In genomic region chrX:119516157-119516702, GRCh38 we compare ENCODE assay signal across 8 cellular contexts. TPM values are rescaled to one million over a fixed set of nuclear protein-coding genes. Genes with fewer than 3 reads are reported as not detected.
DNase-seq lines count a peak whose midpoint lies in the region; ATAC-seq lines count a peak whose summit lies in the region.

No MANE protein-coding gene starts in this region.

- no peak overlapping the region for H3K18ac ChIP-seq in neuronal stem cell (ENCODE audit: low read length)

- no peak overlapping the region for H3K4ac ChIP-seq in neuronal stem cell (ENCODE audit: low read length)

- no peak overlapping the region for H3K4me3 ChIP-seq in neuronal stem cell (ENCODE audit: low read length in 2 of 2)

- H2BK12ac ChIP-seq in neuronal stem cell (ENCODE audit: low read length), result no peak overlapping the region

- H4K8ac ChIP-seq in neuronal stem cell (ENCODE audit: low read depth, low read length), result no peak overlapping the region

- H4K91ac ChIP-seq in neuronal stem cell (ENCODE audit: low read depth, low read length, poor library complexity), result no peak overlapping the region

- no peak overlapping the region for H2BK120ac ChIP-seq in neuronal stem cell (ENCODE audit: low read depth, low read length)

- ATAC-seq in GM19328 (IDR thresholded peaks at IDR 0.05; ENCODE audit: unreplicated experiment) (peak; percentile 69), HG03565 (IDR thresholded peaks at IDR 0.05; ENCODE audit: unreplicated experiment) (peak; percentile 74), GM19397 (IDR thresholded peaks at IDR 0.05; ENCODE audit: unreplicated experiment) (no peak)

- no peak overlapping the region for H3K23ac ChIP-seq in neuronal stem cell (ENCODE audit: low read depth, low read length, poor library complexity)

- H3K27ac ChIP-seq in neuronal stem cell (replicated peaks; ENCODE audit: low read length), result no peak overlapping the region

- H2BK5ac ChIP-seq in neuronal stem cell (ENCODE audit: low read length), result no peak overlapping the region

- H3K9ac ChIP-seq in neuronal stem cell (ENCODE audit: low read depth, low read length, poor library complexity), result no peak overlapping the region

- WGBS in neuronal stem cell (ENCODE audit: extremely low coverage in 2 of 2, insufficient read length in 2 of 2, insufficient replicate concordance in 1 of 2), 2 donors, result no CpG with 5 or more reads among the region's 5 CpGs

- H3K36me3 ChIP-seq in neuronal stem cell (replicated peaks in 1 of 2; ENCODE audit: control insufficient read depth in 2 of 2, insufficient read depth in 2 of 2, low read length in 2 of 2), result no peaks in the 10 kb centered on the region

- H3K79me1 ChIP-seq in neuronal stem cell (ENCODE audit: low read depth, low read length), result no peaks in the 10 kb centered on the region

- H3K9me3 ChIP-seq in neuronal stem cell (replicated peaks in 1 of 2; ENCODE audit: control insufficient read depth in 2 of 2, insufficient read depth in 1 of 2, low read depth in 1 of 2, low read length in 2 of 2), result no peaks in the 10 kb centered on the region

- no peak overlapping the region for H2BK15ac ChIP-seq in neuronal stem cell (ENCODE audit: low read length)

- no peaks in the 10 kb centered on the region for H3K27me3 ChIP-seq in neuronal stem cell (ENCODE audit: control insufficient read depth in 3 of 3, insufficient read depth in 3 of 3, low read depth in 1 of 3, low read length in 3 of 3)

- peak; percentile 29 for DNase-seq in COR-L47 (lab: John Stamatoyannopoulos, UW)
- DNase-seq in NOMO-1 (lab: John Stamatoyannopoulos, UW; ENCODE audit: unreplicated experiment in 2 of 2), result peak; percentile 64 to 81
- peak; percentile 26 for DNase-seq in activated CD8-positive, alpha-beta memory T cell treated with anti-CD3 and anti-CD28 coated beads, Interleukin-2, amount 50 U/mL, for 1 hour (ENCODE audit: extremely low read depth)
- peak; percentile 82 for DNase-seq in fibroblast of peridontal ligament (ENCODE audit: extremely low read depth)
- peak; percentile 49 for DNase-seq in neuronal stem cell (ENCODE audit: low spot score)

- H3K4me2 ChIP-seq in neuronal stem cell (ENCODE audit: insufficient read depth, low read length, poor library complexity, severe bottlenecking), result no peak overlapping the region

- no peak overlapping the region for H3K14ac ChIP-seq in neuronal stem cell (ENCODE audit: low read length)

- H2AFZ ChIP-seq in neuronal stem cell (ENCODE audit: low read length), result peak overlapping the region; percentile 71

- H3K4me1 ChIP-seq in neuronal stem cell (ENCODE audit: control insufficient read depth in 2 of 2, insufficient read depth in 1 of 2, low read depth in 1 of 2, low read length in 2 of 2), result no peaks in the 10 kb centered on the region

- H2AK5ac ChIP-seq in neuronal stem cell (ENCODE audit: low read depth, low read length), result no peak overlapping the region

RNA-seq across cellular contexts. Expression of gene SLC25A5, which starts 48.0 kb away (rescaled TPM):
- 273 TPM for polyA plus RNA-seq in neuronal stem cell (2013, experiment 1 of 2)
- polyA plus RNA-seq in neuronal stem cell (2013, experiment 2 of 2), result 275 TPM

RNA-seq across cellular contexts. Expression of gene STEEP1, which starts 49.0 kb away (rescaled TPM):
- 17.5 TPM for polyA plus RNA-seq in neuronal stem cell (2013, experiment 1 of 2)
- polyA plus RNA-seq in neuronal stem cell (2013, experiment 2 of 2), result 17.4 TPM

RNA-seq across cellular contexts. Expression of gene UBE2A, which starts 58.1 kb away (rescaled TPM):
- 48.5 TPM for polyA plus RNA-seq in neuronal stem cell (2013, experiment 1 of 2)
- 48.8 TPM for polyA plus RNA-seq in neuronal stem cell (2013, experiment 2 of 2)

Comparison
In these comparisons a context has a peak if more than half of its experiments do, and no peak if none do; other contexts are left out.
1. DNase-seq: peak in every context shown above with its lines; median percentile 82 in fibroblast of peridontal ligament; 72 in NOMO-1; 49 in neuronal stem cell; 29 in COR-L47; 26 in activated CD8-positive, alpha-beta memory T cell treated with anti-CD3 and anti-CD28 coated beads, Interleukin-2, amount 50 U/mL, for 1 hour.